Comparison of ENCODE assay signal across 20 cellular contexts in the genomic region with DNA sequence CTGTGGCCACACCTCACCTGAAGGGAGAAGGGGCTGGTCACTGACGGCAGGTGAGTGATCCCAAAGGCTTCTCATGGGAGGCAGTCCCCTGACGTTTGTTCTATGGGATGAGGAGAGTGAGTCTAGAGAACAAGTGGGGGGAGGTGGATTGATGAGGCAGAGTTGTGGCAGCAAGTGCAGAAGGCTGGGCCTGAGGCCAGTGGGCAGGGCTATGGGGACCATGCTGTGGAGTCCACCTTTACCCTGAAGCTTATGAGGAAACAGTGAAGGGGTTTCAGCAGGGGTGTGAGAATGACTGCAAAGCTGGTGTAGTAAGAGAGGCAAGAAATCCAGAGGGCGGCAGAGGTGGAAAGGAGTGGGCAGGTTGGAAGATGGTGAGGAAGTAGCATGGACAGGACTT.
DNase-seq lines count a peak whose midpoint lies in the region; ATAC-seq and TF ChIP-seq lines count a peak whose summit lies in the region.
"Had no signal": no experiment of that assay in that cellular context is flagged by ENCODE, and none has a peak within 500 bp of the region (broad histone marks: within the 10 kb centered on the region; RNA-seq: fewer than 3 reads in every experiment).

No MANE protein-coding gene starts in this region.

- H3K9me3 Mint-ChIP-seq in GM23338 (no peaks in the 10 kb centered on the region), glutamatergic neuron (ENCODE audit: unreplicated experiment) (peaks cover 17% of the 10 kb centered on the region)
- H3K9me3 Mint-ChIP-seq: CD4-positive, alpha-beta memory T cell had no signal

- H3K4me2 ChIP-seq in GM23338 = no peak overlapping the region
- no peak overlapping the region for H3K4me2 ChIP-seq in IMR-90 (ENCODE audit: low read depth, low read length)
- H3K4me2 ChIP-seq: A549 had no signal

- no peaks in the 10 kb centered on the region; the same call in 2 of the 3 replicates for H3K4me1 Mint-ChIP-seq in GM23338
- H3K4me1 Mint-ChIP-seq in glutamatergic neuron (ENCODE audit: low read depth, unreplicated experiment) = peaks cover 26% of the 10 kb centered on the region
- H3K4me1 Mint-ChIP-seq: CD4-positive, alpha-beta memory T cell had no signal

- TF ChIP-seq POLR2A in IMR-90 (IDR thresholded peaks at IDR 0.05; ENCODE audit: low read depth, low read length) (no peak), lower leg skin (IDR thresholded peaks at IDR 0.05) (no peak)

- no peak for DNase-seq in GM23338 (ENCODE audit: low spot score)
- no peak for DNase-seq in IMR-90
- no peak for DNase-seq in glutamatergic neuron
- no peak for DNase-seq in psoas muscle
- no peak for DNase-seq in lower leg skin (ENCODE audit: low spot score in 2 of 2)
- DNase-seq in NCI-H1436 (lab: John Stamatoyannopoulos, UW) = no peak
- DNase-seq: 8988T; ACHN; C1 segment of cervical spinal cord; Calu3; CD4-positive, alpha-beta memory T cell; COR-L47; DMS53; DMS79 treated with DMSO at 0.1 percent for 48 hours; GF-D8; GOT3; H7; HCEC 1CT had no signal

- no peak for TF ChIP-seq RAD21 in IMR-90 (IDR thresholded peaks at IDR 0.05; ENCODE audit: low read length)

- H4K5ac ChIP-seq in IMR-90 (ENCODE audit: low read depth, low read length) = no peak overlapping the region

- no peak overlapping the region for H3K14ac ChIP-seq in IMR-90 (replicated peaks; ENCODE audit: low read depth, low read length)

- H2BK5ac ChIP-seq in IMR-90 (ENCODE audit: low read depth, low read length, poor library complexity, severe bottlenecking) = no peak overlapping the region

- no peaks in the 10 kb centered on the region for H3F3A ChIP-seq in GM23338 (replicated peaks; ENCODE audit: low read depth)

- H3K36me3 Mint-ChIP-seq in GM23338 (ENCODE audit: low read depth) (no peaks in the 10 kb centered on the region), glutamatergic neuron (ENCODE audit: unreplicated experiment) (no peaks in the 10 kb centered on the region)
- H3K36me3 Mint-ChIP-seq: CD4-positive, alpha-beta memory T cell had no signal

- H4K91ac ChIP-seq in IMR-90 (ENCODE audit: insufficient read depth, low read depth, low read length) = no peak overlapping the region

- no peak overlapping the region for H2BK15ac ChIP-seq in IMR-90 (ENCODE audit: low read depth, low read length)

- H2BK20ac ChIP-seq in IMR-90 (ENCODE audit: low read depth, low read length) = no peak overlapping the region

- peak overlapping the region; percentile 32; the same call in 1 of the 2 replicates for H2AFZ ChIP-seq in GM23338
- H2AFZ ChIP-seq in IMR-90 (replicated peaks; ENCODE audit: low read length, poor library complexity) = peak overlapping the region; percentile 44

- no peak overlapping the region for H4K8ac ChIP-seq in IMR-90 (ENCODE audit: low read depth in 2 of 2, low read length in 2 of 2)

- dilution Hi-C loops in IMR-90 (cut with HindIII; ENCODE audit: low sequenced_read_pairs, unreplicated experiment) = no loop called here

- no peak overlapping the region for H3K23ac ChIP-seq in IMR-90 (ENCODE audit: low read depth, low read length)

- H3K27me3 Mint-ChIP-seq in GM23338 (ENCODE audit: insufficient read depth, low read depth, poor library complexity) (peaks cover 2% of the 10 kb centered on the region), glutamatergic neuron (ENCODE audit: unreplicated experiment) (peaks cover 3% of the 10 kb centered on the region)

- H3K4me3 Mint-ChIP-seq in GM23338 (no peak overlapping the region), glutamatergic neuron (ENCODE audit: unreplicated experiment) (peak overlapping the region; percentile 21)
- H3K4me3 Mint-ChIP-seq: CD4-positive, alpha-beta memory T cell had no signal

- POLR2A ChIA-PET in IMR-90 (lab: Charles Lee; ENCODE audit: unreplicated experiment) = no interaction called here

- no peaks in the 10 kb centered on the region for H3K79me2 ChIP-seq in GM23338 (replicated peaks; ENCODE audit: insufficient read depth)

- no peaks in the 10 kb centered on the region for H3K27me3 ChIP-seq in GM23338 (ENCODE audit: insufficient read depth)
- peaks cover 2% of the 10 kb centered on the region; the same call in 1 of the 2 replicates for H3K27me3 ChIP-seq in IMR-90 (ENCODE audit: control insufficient read depth, insufficient read depth, low read length)
- no peaks in the 10 kb centered on the region for H3K27me3 ChIP-seq in psoas muscle (ENCODE audit: insufficient read depth in 3 of 3, low read length in 2 of 3)

- intact Hi-C loops in IMR-90 (cut with micrococcal nuclease) = no loop called here
- intact Hi-C loops in psoas muscle (cut with DNase I) = no loop called here
- intact Hi-C loops in lower leg skin (cut with DNase I; ENCODE audit: low total_unique reads) = no loop called here

- H3K36me3 ChIP-seq in GM23338 (ENCODE audit: insufficient read depth) = no peaks in the 10 kb centered on the region
- H3K36me3 ChIP-seq in IMR-90 (ENCODE audit: control insufficient read depth, insufficient read depth, low read length) = no peaks in the 10 kb centered on the region
- H3K36me3 ChIP-seq in psoas muscle (ENCODE audit: insufficient read depth in 1 of 2, low read depth in 1 of 2) = no peaks in the 10 kb centered on the region

- in situ Hi-C loops in IMR-90 (cut with MboI; ENCODE audit: low sequenced_read_pairs) = no loop called here

- H3K56ac ChIP-seq in IMR-90 (ENCODE audit: extremely low read depth, insufficient read depth, low read length) = no peak overlapping the region

- no peaks in the 10 kb centered on the region; the same call in 1 of the 2 replicates for H3K4me1 ChIP-seq in GM23338 (ENCODE audit: insufficient read depth)
- H3K4me1 ChIP-seq in IMR-90 (ENCODE audit: control insufficient read depth, insufficient read depth, low read length) = peaks cover 8% of the 10 kb centered on the region
- H3K4me1 ChIP-seq in psoas muscle = peaks cover 56% of the 10 kb centered on the region
- H3K4me1 ChIP-seq: A549 had no signal

- H3K4me3 ChIP-seq in GM23338 (no peak overlapping the region), IMR-90 (ENCODE audit: insufficient read depth, low read depth, low read length) (no peak overlapping the region), psoas muscle (no peak overlapping the region), lower leg skin (ENCODE audit: low read depth, poor library complexity, severe bottlenecking) (no peak overlapping the region)
- H3K4me3 ChIP-seq: A549 had no signal

- H2AK9ac ChIP-seq in IMR-90 (replicated peaks; ENCODE audit: low read depth, low read length, poor library complexity) = peak overlapping the region; percentile 46

- ATAC-seq in GM23338 (no peak), IMR-90 (ENCODE audit: low read depth) (no peak), psoas muscle (no peak), HG02678 (IDR thresholded peaks at IDR 0.05; ENCODE audit: unreplicated experiment) (no peak)
- ATAC-seq: A549 had no signal

- 33% methylated on average over 1 of the region's 3 CpGs; no CpG with 5 or more reads in 1 of the 2 experiments for WGBS in IMR-90 (ENCODE audit: extremely low coverage in 2 of 2, insufficient read length in 1 of 2), 2 experiments
- WGBS in psoas muscle, 3 donors = 85 to 88% (median 87%) methylated on average over 3 of the region's 3 CpGs
- WGBS in lower leg skin, 2 donors = 76 to 77% methylated on average over 3 of the region's 3 CpGs

- CTCF ChIA-PET in IMR-90 (lab: Yijun Ruan, JAX) = no interaction called here

- no peak overlapping the region; the same call in 1 of the 2 replicates for H3K4ac ChIP-seq in IMR-90 (ENCODE audit: low read depth, low read length)

- H3K18ac ChIP-seq in IMR-90 (ENCODE audit: low read depth, low read length) = no peak overlapping the region

- 0 out of 4 replicates have a peak, but pooled peaks cover 0 to 4% of the 10 kb centered on the region in 2 experiments for H3K79me1 ChIP-seq in IMR-90 (ENCODE audit: low read depth in 1 of 2, low read length in 2 of 2)

- H3K27ac Mint-ChIP-seq in GM23338 = no peak overlapping the region
- H3K27ac Mint-ChIP-seq in glutamatergic neuron (ENCODE audit: unreplicated experiment) = no peak overlapping the region
- H3K27ac Mint-ChIP-seq: CD4-positive, alpha-beta memory T cell had no signal

- H4K20me1 ChIP-seq in GM23338 (replicated peaks; ENCODE audit: insufficient read depth) = no peaks in the 10 kb centered on the region
- H4K20me1 ChIP-seq in IMR-90 (ENCODE audit: insufficient read depth, low read length) = no peaks in the 10 kb centered on the region

- H3K9ac ChIP-seq in IMR-90 (ENCODE audit: low read depth, low read length) = no peak overlapping the region

- H2AK5ac ChIP-seq in IMR-90 (ENCODE audit: low read depth, low read length) = no peak overlapping the region

- H3K9me3 ChIP-seq in IMR-90 (ENCODE audit: control insufficient read depth, insufficient read depth, low read length) (no peaks in the 10 kb centered on the region), psoas muscle (no peaks in the 10 kb centered on the region)
- H3K9me3 ChIP-seq: A549 had no signal

- no peaks in the 10 kb centered on the region; the same call in 1 of the 2 replicates for H3K9me1 ChIP-seq in IMR-90 (ENCODE audit: insufficient read depth, low read length)

- H3K9me2 ChIP-seq in GM23338 (ENCODE audit: insufficient read depth) = 0 out of 2 replicates have a peak, but pooled peaks cover 8% of the 10 kb centered on the region

- no TSS peak for BruUV-seq in IMR-90 (replicated peaks; lab: Mats Ljungman, UMichigan)

- no peak overlapping the region for H3K27ac ChIP-seq in GM23338 (ENCODE audit: low read depth)
- no peak overlapping the region for H3K27ac ChIP-seq in IMR-90 (ENCODE audit: insufficient read depth, low read length)
- peak overlapping the region; percentile 90 for H3K27ac ChIP-seq in psoas muscle
- H3K27ac ChIP-seq: A549 had no signal

- no peak overlapping the region for H2BK120ac ChIP-seq in IMR-90 (ENCODE audit: low read depth, low read length)

- TF ChIP-seq CTCF in GM23338 (conservative IDR thresholded peaks at IDR 0.05; ENCODE audit: low read depth in 2 of 2) = no peak
- TF ChIP-seq CTCF in IMR-90 (conservative IDR thresholded peaks at IDR 0.05; ENCODE audit: low read depth, low read length) = no peak
- no peak for TF ChIP-seq CTCF in glutamatergic neuron (IDR thresholded peaks at IDR 0.05; ENCODE audit: partially characterized antibody, unreplicated experiment)
- TF ChIP-seq CTCF in psoas muscle (IDR thresholded peaks at IDR 0.05) = no peak
- TF ChIP-seq CTCF in lower leg skin (IDR thresholded peaks at IDR 0.05) = no peak

TF ChIP-seq in GM23338, 12 proteins besides CTCF, POLR2A, EP300 and RAD21 (continues in another document):
- no peak for TF ChIP-seq STAT1 (IDR thresholded peaks at IDR 0.05; ENCODE audit: unreplicated experiment)

TF ChIP-seq in IMR-90, 13 proteins besides CTCF, POLR2A, EP300 and RAD21:
- TF ChIP-seq CHD1 (IDR thresholded peaks at IDR 0.05; ENCODE audit: low read depth, low read length) (no peak), MAFK (IDR thresholded peaks at IDR 0.05; ENCODE audit: low read depth, low read length) (no peak), MAZ (IDR thresholded peaks at IDR 0.05; ENCODE audit: borderline replicate concordance, low read depth, low read length) (no peak), MXI1 (IDR thresholded peaks at IDR 0.05; ENCODE audit: borderline replicate concordance, low read depth, low read length) (no peak), BHLHE40 (IDR thresholded peaks at IDR 0.05; ENCODE audit: low read depth, low read length) (no peak)
